ENCODE assay signal across 2 cellular contexts in the genomic region with DNA sequence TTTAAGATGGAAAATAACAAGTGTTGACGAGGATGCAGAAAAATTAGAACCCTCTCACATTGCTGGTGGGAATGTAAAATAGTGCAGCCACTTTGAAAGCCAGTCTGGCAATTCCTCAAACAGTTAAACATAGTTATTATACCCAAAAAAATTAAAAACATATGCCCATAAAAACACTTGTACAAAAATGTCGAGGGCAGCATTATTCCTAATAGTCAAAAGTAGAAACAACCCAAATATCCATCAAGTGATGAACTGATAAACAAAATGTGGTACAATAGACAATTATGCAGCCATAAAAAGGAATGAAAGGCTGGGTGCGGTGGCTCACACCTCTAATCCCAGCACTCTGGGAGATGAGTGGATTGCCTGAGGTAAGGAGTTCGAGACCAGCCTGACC.
TF ChIP-seq lines count a peak whose summit lies in the region.

No MANE protein-coding gene starts in this region.

TF ChIP-seq in A549, 52 proteins besides CTCF, POLR2A, EP300 and RAD21:
- TF ChIP-seq, protein P1, sequence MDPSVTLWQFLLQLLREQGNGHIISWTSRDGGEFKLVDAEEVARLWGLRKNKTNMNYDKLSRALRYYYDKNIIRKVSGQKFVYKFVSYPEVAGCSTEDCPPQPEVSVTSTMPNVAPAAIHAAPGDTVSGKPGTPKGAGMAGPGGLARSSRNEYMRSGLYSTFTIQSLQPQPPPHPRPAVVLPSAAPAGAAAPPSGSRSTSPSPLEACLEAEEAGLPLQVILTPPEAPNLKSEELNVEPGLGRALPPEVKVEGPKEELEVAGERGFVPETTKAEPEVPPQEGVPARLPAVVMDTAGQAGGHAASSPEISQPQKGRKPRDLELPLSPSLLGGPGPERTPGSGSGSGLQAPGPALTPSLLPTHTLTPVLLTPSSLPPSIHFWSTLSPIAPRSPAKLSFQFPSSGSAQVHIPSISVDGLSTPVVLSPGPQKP (IDR thresholded peaks at IDR 0.05; ENCODE audit: low read depth, low read length) = no peak
- TF ChIP-seq JUNB (IDR thresholded peaks at IDR 0.05) = no peak
- TF ChIP-seq MAFK (IDR thresholded peaks at IDR 0.05; ENCODE audit: partially characterized antibody) = peak; percentile 68
- no peak for TF ChIP-seq HEYL (CRISPR knock-in tag; IDR thresholded peaks at IDR 0.05)
TF ChIP-seq in A549: peak in this region for 1.

TF ChIP-seq in K562, 482 proteins besides CTCF, POLR2A, EP300 and RAD21:
- TF ChIP-seq SIN3B (IDR thresholded peaks at IDR 0.05; ENCODE audit: low read depth) (no peak), ZNF316 (IDR thresholded peaks at IDR 0.05) (peak; percentile 27; the same call in 1 of the 2 replicates)
